Comparison of ENCODE assay signal across 11 cellular contexts in genomic region chr15:91469627-91470567, GRCh38.
DNase-seq lines count a peak whose midpoint lies in the region; ATAC-seq lines count a peak whose summit lies in the region.
"Had no signal": no experiment of that assay in that cellular context is flagged by ENCODE, and none has a peak within 500 bp of the region (broad histone marks: within the 10 kb centered on the region; RNA-seq: fewer than 3 reads in every experiment).

No MANE protein-coding gene starts in this region.

- H3K4me3 Mint-ChIP-seq in activated naive CD8-positive, alpha-beta T cell treated with anti-CD3 and anti-CD28 coated beads, Interleukin-2, amount 50 U/mL, for 24 hours, result peak overlapping the region; percentile 56

- DNase-seq in HT-29 (ENCODE audit: low spot score), result peak; percentile 70
- peak; percentile 44 to 59 for DNase-seq in activated CD4-positive, alpha-beta T cell treated with anti-CD3 and anti-CD28 coated beads, Interleukin-2, amount 50 U/mL, for 4 hours
- peak; percentile 65 for DNase-seq in activated naive CD8-positive, alpha-beta T cell treated with anti-CD3 and anti-CD28 coated beads, Interleukin-2, amount 50 U/mL, for 24 hours
- DNase-seq in stimulated activated CD4-positive, alpha-beta T cell treated with anti-CD3 and anti-CD28 coated beads, Interleukin-4, amount 100 ng/mL, for 48 hours (ENCODE audit: low read depth in 2 of 2), result peak; percentile 34 to 58
- DNase-seq in HPDE6-E6E7 (ENCODE audit: extremely low spot score), result no peak
- DNase-seq in NCI-H1694 treated with DMSO at 0.1 percent for 48 hours (lab: John Stamatoyannopoulos, UW), result no peak
- DNase-seq: COR-L47, left ventricle myocardium inferior had no signal

- peak; percentile 79 for ATAC-seq in activated naive CD8-positive, alpha-beta T cell treated with anti-CD3 and anti-CD28 coated beads, Interleukin-2, amount 50 U/mL, for 24 hours
- no peak for ATAC-seq in GM18873 (IDR thresholded peaks at IDR 0.05; ENCODE audit: low FRiP score, unreplicated experiment)
- no peak for ATAC-seq in HG02588 (IDR thresholded peaks at IDR 0.05; ENCODE audit: unreplicated experiment)
- ATAC-seq: sciatic nerve had no signal

- H3K36me3 Mint-ChIP-seq in activated naive CD8-positive, alpha-beta T cell treated with anti-CD3 and anti-CD28 coated beads, Interleukin-2, amount 50 U/mL, for 24 hours (ENCODE audit: low read depth), result peaks cover 3% of the 10 kb centered on the region

- H3K9me3 Mint-ChIP-seq in activated naive CD8-positive, alpha-beta T cell treated with anti-CD3 and anti-CD28 coated beads, Interleukin-2, amount 50 U/mL, for 24 hours, result peaks cover 8% of the 10 kb centered on the region

- H3K27ac Mint-ChIP-seq in activated naive CD8-positive, alpha-beta T cell treated with anti-CD3 and anti-CD28 coated beads, Interleukin-2, amount 50 U/mL, for 24 hours, result peak overlapping the region; percentile 82

- H3K4me1 Mint-ChIP-seq in activated naive CD8-positive, alpha-beta T cell treated with anti-CD3 and anti-CD28 coated beads, Interleukin-2, amount 50 U/mL, for 24 hours, result peaks cover 48% of the 10 kb centered on the region

- H3K27me3 Mint-ChIP-seq in activated naive CD8-positive, alpha-beta T cell treated with anti-CD3 and anti-CD28 coated beads, Interleukin-2, amount 50 U/mL, for 24 hours, result no peaks in the 10 kb centered on the region

Comparison
In these comparisons a context has a peak if more than half of its experiments do, and no peak if none do; other contexts are left out.
1. DNase-seq: peak in HT-29 (single experiment), activated CD4-positive, alpha-beta T cell treated with anti-CD3 and anti-CD28 coated beads, Interleukin-2, amount 50 U/mL, for 4 hours (2 of 2), activated naive CD8-positive, alpha-beta T cell treated with anti-CD3 and anti-CD28 coated beads, Interleukin-2, amount 50 U/mL, for 24 hours (single experiment) and stimulated activated CD4-positive, alpha-beta T cell treated with anti-CD3 and anti-CD28 coated beads, Interleukin-4, amount 100 ng/mL, for 48 hours (2 of 2); none in HPDE6-E6E7 (single experiment) and NCI-H1694 treated with DMSO at 0.1 percent for 48 hours (single experiment).